Comparison of ENCODE assay signal across 9 cellular contexts in the genomic region with DNA sequence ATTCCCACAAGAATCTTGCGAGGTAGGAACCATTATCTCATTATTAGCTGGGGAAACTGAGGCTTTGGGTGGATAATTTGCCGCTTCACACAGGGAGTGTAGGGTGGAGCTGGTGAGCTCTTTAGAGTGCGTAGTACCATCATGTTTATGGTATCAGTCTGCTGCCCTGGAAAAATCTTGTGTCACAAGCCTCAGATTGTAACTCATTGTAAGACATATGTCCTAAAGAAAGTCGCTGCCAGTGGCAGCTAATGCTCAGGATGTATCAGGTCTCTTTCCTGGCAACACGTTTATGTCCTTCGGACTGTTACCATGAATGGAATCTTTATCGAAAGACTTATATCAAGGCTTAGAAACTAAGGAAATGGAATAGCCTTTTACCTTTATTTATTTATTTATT. TPM values are rescaled to one million over a fixed set of nuclear protein-coding genes. Genes with fewer than 3 reads are reported as not detected.
DNase-seq lines count a peak whose midpoint lies in the region; ATAC-seq and TF ChIP-seq lines count a peak whose summit lies in the region.
"Had no signal": no experiment of that assay in that cellular context is flagged by ENCODE, and none has a peak within 500 bp of the region (broad histone marks: within the 10 kb centered on the region; RNA-seq: fewer than 3 reads in every experiment).

No MANE protein-coding gene starts in this region.

- H3K4me3 Mint-ChIP-seq in GM23338 (peak overlapping the region; percentile 93), memory B cell (peak overlapping the region; percentile 15)

- peaks cover 45% of the 10 kb centered on the region for H3K4me1 Mint-ChIP-seq in GM23338
- H3K4me1 Mint-ChIP-seq in memory B cell = peaks cover 38% of the 10 kb centered on the region

- no peaks in the 10 kb centered on the region for H3K9me3 ChIP-seq in A673 (ENCODE audit: low read depth, low read length, poor library complexity, severe bottlenecking)
- H3K9me3 ChIP-seq in ascending aorta = no peaks in the 10 kb centered on the region
- no peaks in the 10 kb centered on the region for H3K9me3 ChIP-seq in colonic mucosa

- no peaks in the 10 kb centered on the region; the same call in 2 of the 3 replicates for H3K36me3 Mint-ChIP-seq in GM23338 (ENCODE audit: low read depth)
- H3K36me3 Mint-ChIP-seq in memory B cell = no peaks in the 10 kb centered on the region

- no peak for TF ChIP-seq CTCF in A673 (conservative IDR thresholded peaks at IDR 0.05; ENCODE audit: low read depth, low read length)
- TF ChIP-seq CTCF in GM23338 (conservative IDR thresholded peaks at IDR 0.05; ENCODE audit: low read depth in 2 of 2) = no peak
- no peak for TF ChIP-seq CTCF in ascending aorta (IDR thresholded peaks at IDR 0.05)
- no peak for TF ChIP-seq CTCF in colonic mucosa (IDR thresholded peaks at IDR 0.05)

- peaks cover 46% of the 10 kb centered on the region for H4K20me1 ChIP-seq in GM23338 (replicated peaks; ENCODE audit: insufficient read depth)

- BruUV-seq in A673 (replicated peaks; lab: Mats Ljungman, UMichigan) = no TSS peak

- H3F3A ChIP-seq in GM23338 (replicated peaks; ENCODE audit: low read depth) = no peaks in the 10 kb centered on the region

- intact Hi-C loops in A673 (cut with micrococcal nuclease; ENCODE audit: unreplicated experiment) = no loop called here
- intact Hi-C loops in ascending aorta (cut with DNase I) = no loop called here
- intact Hi-C loops in colonic mucosa (cut with DNase I) = no loop called here

- POLR2A ChIA-PET in A673 (lab: Charles Lee; ENCODE audit: low non-redundant PET) = no interaction called here

- no peaks in the 10 kb centered on the region for H3K9me2 ChIP-seq in GM23338 (ENCODE audit: insufficient read depth)

- no peaks in the 10 kb centered on the region for H3K36me3 ChIP-seq in A673 (ENCODE audit: insufficient read depth, low read length, poor library complexity, severe bottlenecking)
- no peaks in the 10 kb centered on the region for H3K36me3 ChIP-seq in GM23338 (ENCODE audit: insufficient read depth)
- H3K36me3 ChIP-seq in ascending aorta = no peaks in the 10 kb centered on the region
- no peaks in the 10 kb centered on the region for H3K36me3 ChIP-seq in colonic mucosa

- no peak for DNase-seq in A673 (ENCODE audit: low spot score)
- no peak for DNase-seq in GM23338 (ENCODE audit: low spot score)
- no peak for DNase-seq in ascending aorta (ENCODE audit: low spot score in 2 of 2)
- DNase-seq in memory B cell (ENCODE audit: low spot score in 2 of 2) = no peak
- no peak for DNase-seq in kidney glomerular epithelial cell (lab: John Stamatoyannopoulos, UW)
- DNase-seq in colonic mucosa = no peak
- no peak for DNase-seq in NCI-H2196 treated with DMSO at 0.1 percent for 48 hours (lab: John Stamatoyannopoulos, UW; ENCODE audit: unreplicated experiment)
- DNase-seq in DMS53 (lab: John Stamatoyannopoulos, UW) = no peak
- DNase-seq: DMS79 had no signal

- H3K27me3 Mint-ChIP-seq in GM23338 (ENCODE audit: insufficient read depth, low read depth, poor library complexity) (peaks cover 11% of the 10 kb centered on the region), memory B cell (no peaks in the 10 kb centered on the region)

- H3K27ac ChIP-seq in A673 (ENCODE audit: low read depth, low read length, poor library complexity, severe bottlenecking) (no peak overlapping the region), GM23338 (ENCODE audit: low read depth) (no peak overlapping the region), ascending aorta (no peak overlapping the region), colonic mucosa (no peak overlapping the region)

- no peaks in the 10 kb centered on the region for H3K27me3 ChIP-seq in A673 (replicated peaks; ENCODE audit: insufficient read depth, low read depth, low read length, poor library complexity)
- no peaks in the 10 kb centered on the region for H3K27me3 ChIP-seq in GM23338 (ENCODE audit: insufficient read depth)
- no peaks in the 10 kb centered on the region for H3K27me3 ChIP-seq in ascending aorta
- no peaks in the 10 kb centered on the region for H3K27me3 ChIP-seq in colonic mucosa

- no peak for ATAC-seq in GM23338
- no peak for ATAC-seq in memory B cell (ENCODE audit: low read depth)

- CTCF ChIA-PET in A673 (lab: Charles Lee) = no interaction called here

- peak overlapping the region; percentile 94 for H3K4me2 ChIP-seq in GM23338

- peak overlapping the region; percentile 60 for H3K4me3 ChIP-seq in A673 (ENCODE audit: low read depth, low read length, poor library complexity, severe bottlenecking)
- H3K4me3 ChIP-seq in GM23338 = peak overlapping the region; percentile 94; the same call in 1 of the 2 replicates
- H3K4me3 ChIP-seq in ascending aorta = peak overlapping the region; percentile 60 to 92
- no peak overlapping the region for H3K4me3 ChIP-seq in colonic mucosa

- peaks cover 61% of the 10 kb centered on the region for H3K4me1 ChIP-seq in A673 (ENCODE audit: insufficient read depth, low read length, poor library complexity, severe bottlenecking)
- H3K4me1 ChIP-seq in GM23338 (ENCODE audit: insufficient read depth) = peaks cover 40% of the 10 kb centered on the region
- H3K4me1 ChIP-seq in ascending aorta = peaks cover 0 to 37% of the 10 kb centered on the region in 2 donors
- peaks cover 7% of the 10 kb centered on the region for H3K4me1 ChIP-seq in colonic mucosa

- no peak overlapping the region for H2AFZ ChIP-seq in GM23338

- H3K27ac Mint-ChIP-seq in GM23338 (no peak overlapping the region), memory B cell (no peak overlapping the region)

- H3K9ac ChIP-seq in colonic mucosa (ENCODE audit: low read depth in 2 of 2, low read length in 2 of 2) = peak overlapping the region in 1 of 2 donors; percentile 28

- H3K9me3 Mint-ChIP-seq in GM23338 (no peaks in the 10 kb centered on the region), memory B cell (no peaks in the 10 kb centered on the region)

- peaks cover 62% of the 10 kb centered on the region for H3K79me2 ChIP-seq in GM23338 (replicated peaks; ENCODE audit: insufficient read depth)

TF ChIP-seq in GM23338, 12 proteins besides CTCF, POLR2A, EP300 and RAD21 (continues in another document):
- TF ChIP-seq NANOG (IDR thresholded peaks at IDR 0.05; ENCODE audit: borderline replicate concordance) (no peak), JUNB (IDR thresholded peaks at IDR 0.05; ENCODE audit: unreplicated experiment) (no peak), CREB1 (CRISPR knock-in tag; IDR thresholded peaks at IDR 0.05; ENCODE audit: low read depth) (no peak), POLR2AphosphoS5 (IDR thresholded peaks at IDR 0.05; ENCODE audit: low read depth) (no peak), EZH2phosphoT487 (IDR thresholded peaks at IDR 0.05; ENCODE audit: unreplicated experiment) (no peak)
- TF ChIP-seq, protein P1, sequence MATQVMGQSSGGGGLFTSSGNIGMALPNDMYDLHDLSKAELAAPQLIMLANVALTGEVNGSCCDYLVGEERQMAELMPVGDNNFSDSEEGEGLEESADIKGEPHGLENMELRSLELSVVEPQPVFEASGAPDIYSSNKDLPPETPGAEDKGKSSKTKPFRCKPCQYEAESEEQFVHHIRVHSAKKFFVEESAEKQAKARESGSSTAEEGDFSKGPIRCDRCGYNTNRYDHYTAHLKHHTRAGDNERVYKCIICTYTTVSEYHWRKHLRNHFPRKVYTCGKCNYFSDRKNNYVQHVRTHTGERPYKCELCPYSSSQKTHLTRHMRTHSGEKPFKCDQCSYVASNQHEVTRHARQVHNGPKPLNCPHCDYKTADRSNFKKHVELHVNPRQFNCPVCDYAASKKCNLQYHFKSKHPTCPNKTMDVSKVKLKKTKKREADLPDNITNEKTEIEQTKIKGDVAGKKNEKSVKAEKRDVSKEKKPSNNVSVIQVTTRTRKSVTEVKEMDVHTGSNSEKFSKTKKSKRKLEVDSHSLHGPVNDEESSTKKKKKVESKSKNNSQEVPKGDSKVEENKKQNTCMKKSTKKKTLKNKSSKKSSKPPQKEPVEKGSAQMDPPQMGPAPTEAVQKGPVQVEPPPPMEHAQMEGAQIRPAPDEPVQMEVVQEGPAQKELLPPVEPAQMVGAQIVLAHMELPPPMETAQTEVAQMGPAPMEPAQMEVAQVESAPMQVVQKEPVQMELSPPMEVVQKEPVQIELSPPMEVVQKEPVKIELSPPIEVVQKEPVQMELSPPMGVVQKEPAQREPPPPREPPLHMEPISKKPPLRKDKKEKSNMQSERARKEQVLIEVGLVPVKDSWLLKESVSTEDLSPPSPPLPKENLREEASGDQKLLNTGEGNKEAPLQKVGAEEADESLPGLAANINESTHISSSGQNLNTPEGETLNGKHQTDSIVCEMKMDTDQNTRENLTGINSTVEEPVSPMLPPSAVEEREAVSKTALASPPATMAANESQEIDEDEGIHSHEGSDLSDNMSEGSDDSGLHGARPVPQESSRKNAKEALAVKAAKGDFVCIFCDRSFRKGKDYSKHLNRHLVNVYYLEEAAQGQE (IDR thresholded peaks at IDR 0.05; ENCODE audit: unreplicated experiment) = no peak

RNA-seq across cellular contexts. Expression of gene ZFAND3, which starts 1.9 kb away (rescaled TPM):
- total RNA-seq in A673 (2021) (64.0 and 67.4 TPM in 2 replicates), ascending aorta (32.7 TPM), colonic mucosa (10 to 100 TPM; 42.0 to 96.8 TPM)
- 28.2 and 31.8 TPM in 2 replicates for total RNA-seq in GM23338 (2014; rRNA removed; shearing (Covaris generic))
- 14.2 and 16.9 TPM in 2 replicates for polyA plus RNA-seq in GM23338 (2016; fragmentation: Nextera tagmentation; extraction: Ambion mirVana)
